Comparison of ENCODE assay signal across 14 cellular contexts in the genomic region with DNA sequence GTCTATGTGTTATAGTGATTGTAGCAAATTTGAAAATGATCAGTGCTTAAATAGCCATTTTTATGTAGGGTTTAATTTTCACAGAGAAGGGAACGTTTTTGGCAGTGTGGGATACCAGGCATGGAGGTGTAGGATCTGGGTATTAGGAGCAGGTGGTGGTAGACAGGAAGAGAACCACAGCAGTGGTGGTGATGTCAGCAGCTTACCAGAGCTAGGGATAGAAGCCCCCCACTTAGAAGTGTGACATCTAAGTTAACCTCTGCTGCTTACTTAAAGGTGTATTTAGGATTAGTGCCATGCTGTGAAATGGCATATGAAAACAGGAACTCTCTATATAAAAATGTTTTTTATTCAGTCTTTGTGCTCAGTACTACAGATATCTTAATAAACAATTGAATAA.
"Had no signal": no experiment of that assay in that cellular context is flagged by ENCODE, and none has a peak within 500 bp of the region (broad histone marks: within the 10 kb centered on the region; RNA-seq: fewer than 3 reads in every experiment).

No MANE protein-coding gene starts in this region.

- H3K27me3 Mint-ChIP-seq: naive B cell had no signal

- H3K9me3 ChIP-seq: body of pancreas, left lung, pancreas, sigmoid colon, spleen had no signal

- H3K4me3 Mint-ChIP-seq: naive B cell had no signal

- H3K36me3 ChIP-seq: left lung, pancreas, sigmoid colon, spleen had no signal

- ATAC-seq: body of pancreas, esophagus mucosa, left lung, pancreas had no signal

- H3K27ac ChIP-seq: body of pancreas, coronary artery, left lung, pancreas, sigmoid colon, spleen had no signal

- H3K4me3 ChIP-seq: body of pancreas, coronary artery, left lung, pancreas, sigmoid colon, spleen had no signal

- H3K9me3 Mint-ChIP-seq: naive B cell had no signal

- H3K27me3 ChIP-seq: body of pancreas, left lung, pancreas, sigmoid colon, spleen had no signal

- H3K36me3 Mint-ChIP-seq: naive B cell had no signal

- DNase-seq: activated CD4-positive, CD25-positive, alpha-beta regulatory T cell treated with anti-CD3 and anti-CD28 coated beads, Interleukin-2, amount 50 U/mL, for 72 hours; activated naive CD4-positive, alpha-beta T cell; activated T-cell treated with anti-CD3 and anti-CD28 coated beads, Interleukin-2, amount 50 U/mL, for 1 hour; body of pancreas; central memory CD4-positive, alpha-beta T cell; left lung; mammary epithelial cell; naive B cell; pancreas; SIG-M5; sigmoid colon; spleen had no signal
